9 cellular contexts compared by ENCODE assay signal in the genomic region with DNA sequence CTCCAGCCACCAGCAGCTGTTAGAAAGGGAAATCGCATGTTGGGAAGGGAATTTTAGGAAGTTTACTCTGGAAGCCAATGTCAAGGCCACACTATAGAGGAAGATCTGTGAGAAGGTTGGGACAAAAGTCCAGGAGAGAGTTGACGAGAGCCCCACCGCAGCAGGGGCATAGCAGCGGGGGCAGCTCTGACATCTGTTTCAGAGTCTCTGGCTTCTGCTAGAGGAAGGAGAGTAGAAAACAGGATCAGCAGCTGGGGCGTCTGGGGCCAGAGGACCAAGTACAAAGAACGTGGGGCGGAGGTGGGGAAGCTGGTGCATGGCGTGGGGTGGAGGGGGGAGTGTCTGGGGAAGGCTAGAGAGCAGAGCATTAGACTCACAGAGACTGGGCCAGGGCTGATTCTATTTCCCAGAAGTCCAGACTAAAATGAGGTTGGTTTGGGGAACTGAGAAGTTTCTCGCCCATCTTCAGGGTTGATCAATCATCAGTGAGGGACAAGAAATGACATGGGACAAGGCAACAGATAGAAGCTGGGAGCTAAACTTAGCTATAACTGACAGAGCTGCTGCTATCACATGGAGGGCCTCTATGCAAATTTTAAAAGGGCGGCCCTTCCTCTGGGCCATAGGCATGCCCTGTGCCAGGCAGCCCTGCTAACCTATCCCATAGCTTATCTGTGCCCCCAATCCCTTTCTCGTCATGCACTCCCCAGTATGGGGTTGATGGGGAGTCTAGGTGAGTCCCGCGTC. TPM values are rescaled to one million over a fixed set of nuclear protein-coding genes. Genes with fewer than 3 reads are reported as not detected.
DNase-seq lines count a peak whose midpoint lies in the region; ATAC-seq and TF ChIP-seq lines count a peak whose summit lies in the region.
"Had no signal": no experiment of that assay in that cellular context is flagged by ENCODE, and none has a peak within 500 bp of the region (broad histone marks: within the 10 kb centered on the region; RNA-seq: fewer than 3 reads in every experiment).

No MANE protein-coding gene starts in this region.

- H3K27ac Mint-ChIP-seq in activated naive CD4-positive, alpha-beta T cell treated with anti-CD3 and anti-CD28 coated beads, Interleukin-2, amount 50 U/mL, for 24 hours, result peak overlapping the region; percentile 18
- H3K27ac Mint-ChIP-seq in effector memory CD8-positive, alpha-beta T cell, result peak overlapping the region; percentile 95 to 96
- peak overlapping the region; percentile 95 for H3K27ac Mint-ChIP-seq in progenitor cell of endocrine pancreas

- no peaks in the 10 kb centered on the region for H3K9me3 Mint-ChIP-seq in activated naive CD4-positive, alpha-beta T cell treated with anti-CD3 and anti-CD28 coated beads, Interleukin-2, amount 50 U/mL, for 24 hours
- H3K9me3 Mint-ChIP-seq in effector memory CD8-positive, alpha-beta T cell, result no peaks in the 10 kb centered on the region
- no peaks in the 10 kb centered on the region for H3K9me3 Mint-ChIP-seq in progenitor cell of endocrine pancreas (ENCODE audit: low read depth)

- peak; percentile 42 for ATAC-seq in HG02623 (IDR thresholded peaks at IDR 0.05; ENCODE audit: unreplicated experiment)
- no peak for ATAC-seq in effector memory CD8-positive, alpha-beta T cell (replicated peaks)

- H3K36me3 Mint-ChIP-seq in activated naive CD4-positive, alpha-beta T cell treated with anti-CD3 and anti-CD28 coated beads, Interleukin-2, amount 50 U/mL, for 24 hours, result peaks cover 4% of the 10 kb centered on the region
- H3K36me3 Mint-ChIP-seq in effector memory CD8-positive, alpha-beta T cell (ENCODE audit: insufficient read depth), result peaks cover 34% of the 10 kb centered on the region
- peaks cover 6% of the 10 kb centered on the region for H3K36me3 Mint-ChIP-seq in progenitor cell of endocrine pancreas (ENCODE audit: insufficient read depth)

- peaks cover 15% of the 10 kb centered on the region for H3K4me1 Mint-ChIP-seq in activated naive CD4-positive, alpha-beta T cell treated with anti-CD3 and anti-CD28 coated beads, Interleukin-2, amount 50 U/mL, for 24 hours
- peaks cover 14 to 21% of the 10 kb centered on the region in 2 donors for H3K4me1 Mint-ChIP-seq in effector memory CD8-positive, alpha-beta T cell (ENCODE audit: low read depth in 2 of 2)
- peaks cover 15% of the 10 kb centered on the region for H3K4me1 Mint-ChIP-seq in progenitor cell of endocrine pancreas (ENCODE audit: low read depth)

- no peak for TF ChIP-seq CTCF in progenitor cell of endocrine pancreas (IDR thresholded peaks at IDR 0.05; ENCODE audit: unreplicated experiment)

- peak overlapping the region; percentile 42 for H3K4me3 Mint-ChIP-seq in activated naive CD4-positive, alpha-beta T cell treated with anti-CD3 and anti-CD28 coated beads, Interleukin-2, amount 50 U/mL, for 24 hours
- H3K4me3 Mint-ChIP-seq in effector memory CD8-positive, alpha-beta T cell, result peak overlapping the region; percentile 89 to 92
- peak overlapping the region; percentile 98 for H3K4me3 Mint-ChIP-seq in progenitor cell of endocrine pancreas (ENCODE audit: low read depth)

- H3K27me3 Mint-ChIP-seq in activated naive CD4-positive, alpha-beta T cell treated with anti-CD3 and anti-CD28 coated beads, Interleukin-2, amount 50 U/mL, for 24 hours, result no peaks in the 10 kb centered on the region
- H3K27me3 Mint-ChIP-seq in effector memory CD8-positive, alpha-beta T cell, result no peaks in the 10 kb centered on the region
- H3K27me3 Mint-ChIP-seq in progenitor cell of endocrine pancreas, result no peaks in the 10 kb centered on the region

- no peak for DNase-seq in activated naive CD4-positive, alpha-beta T cell (lab: John Stamatoyannopoulos, UW)
- DNase-seq in NCI-H526 treated with DMSO at 0.1 percent for 48 hours (lab: John Stamatoyannopoulos, UW) (peak; percentile 61), progenitor cell of endocrine pancreas (ENCODE audit: low spot score, unreplicated experiment) (no peak), cortex of kidney (lab: John Stamatoyannopoulos, UW) (no peak)
- DNase-seq in effector memory CD8-positive, alpha-beta T cell, result no peak
- DNase-seq in stimulated activated CD4-positive, alpha-beta T cell treated with anti-CD3 and anti-CD28 coated beads, Interleukin-4, amount 100 ng/mL, for 4 hours, result no peak

RNA-seq across cellular contexts. Expression of gene RABEP2, which starts 1.2 kb away (rescaled TPM):
- 33.3 and 34.9 TPM in 2 replicates for total RNA-seq in progenitor cell of endocrine pancreas

RNA-seq across cellular contexts. Expression of gene CD19, which starts 7.9 kb away (rescaled TPM):
- not detected in 2 replicates for total RNA-seq in progenitor cell of endocrine pancreas
- total RNA-seq: glomerular endothelial cell had no signal

RNA-seq across cellular contexts. Expression of gene NFATC2IP, which starts 26.9 kb away (rescaled TPM):
- total RNA-seq in progenitor cell of endocrine pancreas, result 70.4 and 77.1 TPM in 2 replicates

RNA-seq across cellular contexts. Expression of gene ATP2A1, which starts 45.5 kb away (rescaled TPM):
- total RNA-seq in progenitor cell of endocrine pancreas, result 2.7 and 3.0 TPM in 2 replicates

RNA-seq across cellular contexts. Expression of gene SPNS1, which starts 50.8 kb away (rescaled TPM):
- total RNA-seq in progenitor cell of endocrine pancreas, result 36.6 and 41.1 TPM in 2 replicates

Comparison
In these comparisons a context has a peak if more than half of its experiments do, and no peak if none do; other contexts are left out.
1. H3K27ac Mint-ChIP-seq: peak in every context shown above with its lines; median percentile 96 in effector memory CD8-positive, alpha-beta T cell; 95 in progenitor cell of endocrine pancreas; 18 in activated naive CD4-positive, alpha-beta T cell treated with anti-CD3 and anti-CD28 coated beads, Interleukin-2, amount 50 U/mL, for 24 hours.
2. H3K4me3 Mint-ChIP-seq: peak in every context shown above with its lines; median percentile 98 in progenitor cell of endocrine pancreas; 90 in effector memory CD8-positive, alpha-beta T cell; 42 in activated naive CD4-positive, alpha-beta T cell treated with anti-CD3 and anti-CD28 coated beads, Interleukin-2, amount 50 U/mL, for 24 hours.